Comparison of ENCODE assay signal across 9 cellular contexts in the genomic region with DNA sequence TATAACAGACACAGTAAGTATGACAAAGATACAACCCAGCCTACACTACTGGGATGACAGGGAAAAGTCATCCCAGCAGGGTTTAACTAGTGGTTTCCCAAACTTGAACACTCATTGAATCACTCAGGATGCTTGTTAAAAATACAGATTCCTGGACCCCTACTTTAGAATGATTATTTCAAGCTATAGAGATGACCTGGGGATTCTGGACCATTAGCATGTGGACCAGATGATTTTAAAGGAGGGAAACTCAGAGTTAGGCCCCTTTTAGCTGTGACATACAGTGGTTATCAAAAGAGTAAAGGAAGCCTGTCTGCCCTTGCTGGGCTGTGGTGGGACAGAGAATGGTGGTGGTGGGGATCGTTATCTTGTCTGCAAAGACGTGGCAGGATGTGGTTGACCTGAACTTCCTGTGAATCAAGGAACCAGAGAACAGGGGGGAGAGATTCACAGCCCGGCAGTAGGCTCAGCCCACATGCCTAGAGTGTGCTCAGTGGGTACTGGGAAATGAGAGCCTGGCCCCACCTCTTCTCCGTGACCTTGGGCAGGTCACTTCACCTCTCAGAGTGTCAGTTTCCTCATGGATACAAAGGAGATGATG.
DNase-seq lines count a peak whose midpoint lies in the region; ATAC-seq and TF ChIP-seq lines count a peak whose summit lies in the region.
"Had no signal": no experiment of that assay in that cellular context is flagged by ENCODE, and none has a peak within 500 bp of the region (broad histone marks: within the 10 kb centered on the region; RNA-seq: fewer than 3 reads in every experiment).

No MANE protein-coding gene starts in this region.

- intact Hi-C loops in CD14-positive monocyte (cut with micrococcal nuclease), result loop anchor here in 1 of 2 donors (2.0 kb wide), 1 partner anchor 32 kb away; no protein-coding TSS in a partner anchor

- H3K4me3 Mint-ChIP-seq in CD14-positive monocyte, result no peak overlapping the region

- no peaks in the 10 kb centered on the region for H3K36me3 ChIP-seq in trophoblast cell (ENCODE audit: control insufficient read depth in 1 of 2, insufficient read depth in 2 of 2, low read length in 2 of 2)
- H3K36me3 ChIP-seq: breast epithelium had no signal

- H3K79me1 ChIP-seq in trophoblast cell (ENCODE audit: low read length), result no peaks in the 10 kb centered on the region

- no peak overlapping the region for H4K12ac ChIP-seq in trophoblast cell (ENCODE audit: low read depth, low read length)

- no peak overlapping the region for H3K14ac ChIP-seq in trophoblast cell (ENCODE audit: low read length)

- H3K9ac ChIP-seq in trophoblast cell (ENCODE audit: low read length), result peak overlapping the region; percentile 18

- peaks cover 3% of the 10 kb centered on the region for H3K9me3 ChIP-seq in trophoblast cell (ENCODE audit: insufficient read depth, low read depth, low read length)
- H3K9me3 ChIP-seq: breast epithelium had no signal

- H3K9me3 Mint-ChIP-seq in CD14-positive monocyte, result peaks cover 0 to 13% (median 3%) of the 10 kb centered on the region in 7 donors

- no peak overlapping the region for H2AFZ ChIP-seq in trophoblast cell (ENCODE audit: insufficient read depth, low read length, poor library complexity)

- no peak overlapping the region for H2BK5ac ChIP-seq in trophoblast cell (ENCODE audit: low read depth, low read length, poor library complexity)

- peaks cover 14 to 19% of the 10 kb centered on the region in 2 donors for H3K36me3 Mint-ChIP-seq in CD14-positive monocyte

- H3K27ac Mint-ChIP-seq in CD14-positive monocyte, result peak overlapping the region; percentile 99 to 100 (median 100)

- no peak overlapping the region for H3K18ac ChIP-seq in trophoblast cell (ENCODE audit: low read length)

- H3K27ac ChIP-seq in trophoblast cell (ENCODE audit: low read depth, low read length), result no peak overlapping the region
- H3K27ac ChIP-seq: breast epithelium had no signal

- no peak overlapping the region for H2AK5ac ChIP-seq in trophoblast cell (ENCODE audit: low read length)

- H4K91ac ChIP-seq in trophoblast cell (ENCODE audit: low read depth, low read length), result no peak overlapping the region

- H3K4me1 ChIP-seq in trophoblast cell (ENCODE audit: control insufficient read depth in 1 of 2, insufficient read depth in 2 of 2, low read length in 2 of 2), result peaks cover 3 to 11% of the 10 kb centered on the region in 2 experiments
- H3K4me1 ChIP-seq: breast epithelium had no signal

- WGBS in trophoblast cell (ENCODE audit: extremely low coverage, insufficient coverage, insufficient read length), result no CpG with 5 or more reads among the region's 4 CpGs

- no peaks in the 10 kb centered on the region for H3K27me3 ChIP-seq in trophoblast cell (ENCODE audit: insufficient read depth, low read length)
- H3K27me3 ChIP-seq: breast epithelium had no signal

- H3K4ac ChIP-seq in trophoblast cell (ENCODE audit: low read depth, low read length), result no peak overlapping the region

- no peak overlapping the region for H4K8ac ChIP-seq in trophoblast cell (ENCODE audit: low read depth, low read length)

- no peak overlapping the region for H3K4me2 ChIP-seq in trophoblast cell (ENCODE audit: low read length)

- H2BK12ac ChIP-seq in trophoblast cell (ENCODE audit: low read length), result no peak overlapping the region

- H3K27me3 Mint-ChIP-seq in CD14-positive monocyte (ENCODE audit: low read depth in 3 of 3), result peaks cover 2 to 3% (median 2%) of the 10 kb centered on the region in 3 donors

- H3K4me3 ChIP-seq in trophoblast cell (ENCODE audit: low read depth, low read length), result no peak overlapping the region
- H3K4me3 ChIP-seq: breast epithelium had no signal

- no peak for TF ChIP-seq CTCF in CD14-positive monocyte (IDR thresholded peaks at IDR 0.05)

- no peaks in the 10 kb centered on the region for H3K79me2 ChIP-seq in trophoblast cell (ENCODE audit: control insufficient read depth, insufficient read depth, low read length, poor library complexity)

- peak; percentile 80 for DNase-seq in CD14-positive monocyte (ENCODE audit: low spot score)
- peak; percentile 76 for DNase-seq in T-helper 9 cell
- peak; percentile 89 for DNase-seq in amniotic epithelial cell (ENCODE audit: low read depth)
- DNase-seq in trophoblast cell, result no peak
- no peak for DNase-seq in dermis blood vessel endothelial cell
- DNase-seq in occipital lobe (lab: John Stamatoyannopoulos, UW), result no peak
- DNase-seq in NCI-H146 treated with DMSO at 0.1 percent for 48 hours (lab: John Stamatoyannopoulos, UW; ENCODE audit: unreplicated experiment), result no peak

- no peak overlapping the region for H3K23ac ChIP-seq in trophoblast cell (ENCODE audit: low read length)

- peaks cover 91% of the 10 kb centered on the region for H3K4me1 Mint-ChIP-seq in CD14-positive monocyte

- peak; percentile 35 for ATAC-seq in HG03196 (IDR thresholded peaks at IDR 0.05; ENCODE audit: unreplicated experiment)

- no peak overlapping the region for H2BK120ac ChIP-seq in trophoblast cell (ENCODE audit: insufficient read depth, low read length, poor library complexity)

Comparison
In these comparisons a context has a peak if more than half of its experiments do, and no peak if none do; other contexts are left out.
1. DNase-seq: peak in CD14-positive monocyte (single experiment), T-helper 9 cell (single experiment) and amniotic epithelial cell (single experiment); none in trophoblast cell (0 of 2), dermis blood vessel endothelial cell (single experiment), occipital lobe (single experiment) and NCI-H146 treated with DMSO at 0.1 percent for 48 hours (single experiment).